Comparison of ENCODE assay signal across 12 cellular contexts in the genomic region with DNA sequence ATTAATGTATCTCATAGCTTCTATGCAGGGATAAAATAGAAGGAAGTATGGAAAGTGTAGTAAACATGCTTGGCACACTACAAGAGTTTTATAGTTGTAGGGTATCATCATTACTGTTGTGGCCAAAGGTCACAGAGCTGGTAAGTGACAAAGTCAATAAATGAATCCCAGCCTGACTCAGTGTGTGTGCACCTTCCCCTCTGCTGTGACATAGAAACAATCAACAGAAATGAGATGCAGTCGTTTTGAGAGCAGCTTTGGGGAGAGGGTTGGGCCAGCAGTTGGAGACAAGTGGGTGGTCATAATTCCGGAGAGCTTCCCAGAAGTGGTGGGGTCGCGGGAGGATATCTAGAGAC.
DNase-seq lines count a peak whose midpoint lies in the region; ATAC-seq, FAIRE-seq and TF ChIP-seq lines count a peak whose summit lies in the region.
"Had no signal": no experiment of that assay in that cellular context is flagged by ENCODE, and none has a peak within 500 bp of the region (broad histone marks: within the 10 kb centered on the region; RNA-seq: fewer than 3 reads in every experiment).

No MANE protein-coding gene starts in this region.

- no peaks in the 10 kb centered on the region for H3K9me3 ChIP-seq in muscle layer of duodenum (ENCODE audit: control insufficient read depth in 1 of 2, low read length in 2 of 2)
- peaks cover 0 to 4% (median 0%) of the 10 kb centered on the region in 8 donors for H3K9me3 ChIP-seq in spleen

- H3K27me3 ChIP-seq in muscle layer of duodenum (ENCODE audit: low read depth, low read length): no peaks in the 10 kb centered on the region
- H3K27me3 ChIP-seq in spleen (replicated peaks in 1 of 7): no peaks in the 10 kb centered on the region

- H3K4me3 ChIP-seq in muscle layer of duodenum (ENCODE audit: low read depth in 1 of 2, low read length in 2 of 2): no peak overlapping the region
- H3K4me3 ChIP-seq in spleen: no peak overlapping the region

- H3K4me1 ChIP-seq in muscle layer of duodenum (ENCODE audit: control insufficient read depth in 1 of 2, insufficient read depth in 2 of 2, low read length in 2 of 2) (peaks cover 10 to 19% of the 10 kb centered on the region in 2 donors), spleen (peaks cover 0 to 11% (median 0%) of the 10 kb centered on the region in 6 donors)

- no peak for FAIRE-seq in H54 (lab: Jason Lieb, UNC)
- FAIRE-seq: endothelial cell of umbilical vein, islet of Langerhans, TTC549 had no signal

- peak; percentile 28 for DNase-seq in HuH-7.5 (ENCODE audit: low spot score)
- DNase-seq in caudate nucleus (lab: John Stamatoyannopoulos, UW): no peak
- DNase-seq in MV-4-11 (lab: John Stamatoyannopoulos, UW): no peak
- DNase-seq in spleen: no peak
- no peak for DNase-seq in H54 (ENCODE audit: insufficient read length, low spot score)
- DNase-seq: activated naive CD4-positive, alpha-beta T cell treated with Interleukin-2 at 50 U/mL for 16 hours had no signal

- 51 to 72% (median 59%) methylated on average over 4 of the region's 4 CpGs for WGBS in spleen, 5 donors

- no peak for TF ChIP-seq POLR2A in spleen (IDR thresholded peaks at IDR 0.05)
- no peak for TF ChIP-seq POLR2A in H54 (IDR thresholded peaks at IDR 0.05; ENCODE audit: low read depth, low read length)

- H3K27ac ChIP-seq in 22Rv1: peak overlapping the region; percentile 85
- peak overlapping the region; percentile 91 for H3K27ac ChIP-seq in caudate nucleus (ENCODE audit: low read depth, low read length)
- H3K27ac ChIP-seq in muscle layer of duodenum (ENCODE audit: low read length): peak overlapping the region; percentile 80
- H3K27ac ChIP-seq in spleen: peak overlapping the region in 3 of 8 donors; percentile 4 to 50 (median 41)

- no peak for ATAC-seq in GM21526 (IDR thresholded peaks at IDR 0.05; ENCODE audit: low FRiP score, unreplicated experiment)

- intact Hi-C loops in spleen (cut with DNase I; ENCODE audit: low total_unique reads): no loop called here

- no peak for TF ChIP-seq CTCF in 22Rv1 (IDR thresholded peaks at IDR 0.05)
- no peak for TF ChIP-seq CTCF in spleen (IDR thresholded peaks at IDR 0.05 in 8 of 11, conservative IDR thresholded peaks at IDR 0.05 in 3 of 11)

- H3K36me3 ChIP-seq in muscle layer of duodenum (ENCODE audit: control insufficient read depth in 1 of 2, insufficient read depth in 2 of 2, low read length in 2 of 2) (no peaks in the 10 kb centered on the region), spleen (no peaks in the 10 kb centered on the region)
